Comparison of ENCODE assay signal across 1 cellular context in the genomic region with DNA sequence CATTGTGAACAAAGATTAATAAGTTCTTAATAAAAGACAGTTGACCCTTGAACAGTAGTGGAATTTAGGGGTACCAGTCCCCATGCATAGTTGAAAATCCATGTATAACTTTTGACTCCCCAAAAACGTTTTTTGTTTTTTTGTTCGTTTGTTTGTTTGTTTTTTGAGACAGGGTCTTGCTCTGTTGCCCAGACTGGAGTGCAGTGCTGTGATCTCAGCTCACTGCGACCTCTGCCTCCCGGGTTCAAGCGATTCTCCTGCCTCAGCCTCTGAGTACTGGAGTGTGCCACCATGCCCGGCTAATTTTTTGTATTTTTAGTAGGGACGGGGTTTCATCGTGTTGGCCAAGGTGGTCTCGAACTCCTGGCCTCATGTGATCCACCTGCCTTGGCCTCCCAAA.
TF ChIP-seq lines count a peak whose summit lies in the region.

No MANE protein-coding gene starts in this region.

TF ChIP-seq in HepG2, 621 proteins besides CTCF, POLR2A, EP300 and RAD21:
- TF ChIP-seq RBM22 (optimal IDR thresholded peaks at IDR 0.05; ENCODE audit: low read length) (peak; percentile 38), ZNF121 (CRISPR knock-in tag; IDR thresholded peaks at IDR 0.05) (peak; percentile 58; the same call in 1 of the 2 replicates)
